ENCODE assay signal across 22 cellular contexts in genomic region chr3:164640586-164640985, GRCh38.
"Had no signal": no experiment of that assay in that cellular context is flagged by ENCODE, and none has a peak within 500 bp of the region (broad histone marks: within the 10 kb centered on the region; RNA-seq: fewer than 3 reads in every experiment).

No MANE protein-coding gene starts in this region.

- H3K36me3 ChIP-seq: brain microvascular endothelial cell, colonic mucosa, gastroesophageal sphincter, heart left ventricle, left ventricle myocardium inferior had no signal

- ATAC-seq: activated CD4-positive, CD25-positive, alpha-beta regulatory T cell treated with anti-CD3 and anti-CD28 coated beads, Interleukin-2, amount 50 U/mL, for 24 hours; activated CD8-positive, alpha-beta T cell treated with anti-CD3 and anti-CD28 coated beads, Interleukin-2, amount 10 ng/mL, durations not matched to agents 7 days and 5 days; gastroesophageal sphincter; heart left ventricle; stimulated activated naive CD8-positive, alpha-beta T cell treated with anti-CD3 and anti-CD28 coated beads, Interleukin-15, amount 100 ng/mL, for 72 hours had no signal

- DNase-seq: activated CD4-positive, alpha-beta T cell treated with anti-CD3 and anti-CD28 coated beads, Interleukin-2, amount 10 ng/mL, durations not matched to agents 7 days and 5 days; activated CD8-positive, alpha-beta T cell treated with anti-CD3 and anti-CD28 coated beads, Interleukin-2, amount 10 ng/mL, durations not matched to agents 7 days and 5 days; activated naive CD4-positive, alpha-beta T cell treated with anti-CD3 and anti-CD28 coated beads for 36 hours; activated T-cell treated with anti-CD3 and anti-CD28 coated beads, Interleukin-2, amount 50 U/mL, for 24 hours; aorta; colonic mucosa; erythroblast; heart left ventricle; left ventricle myocardium inferior; naive B cell; retina; stimulated activated CD4-positive, alpha-beta T cell treated with anti-CD3 and anti-CD28 coated beads, Interleukin-15, amount 100 ng/mL, for 24 hours; stimulated activated CD4-positive, alpha-beta T cell treated with anti-CD3 and anti-CD28 coated beads, Interleukin-2, amount 100 ng/mL, for 48 hours; stimulated activated naive CD8-positive, alpha-beta T cell treated with anti-CD3 and anti-CD28 coated beads, Interleukin-15, amount 100 ng/mL, for 72 hours; T1000; trophoblast cell had no signal

- H3K27me3 ChIP-seq: brain microvascular endothelial cell, colonic mucosa, gastroesophageal sphincter, heart left ventricle had no signal

- H3K27ac Mint-ChIP-seq: activated CD4-positive, alpha-beta T cell treated with anti-CD3 and anti-CD28 coated beads, Interleukin-2, amount 10 ng/mL, durations not matched to agents 7 days and 5 days; activated CD8-positive, alpha-beta T cell treated with anti-CD3 and anti-CD28 coated beads, Interleukin-2, amount 10 ng/mL, durations not matched to agents 7 days and 5 days; activated naive CD4-positive, alpha-beta T cell treated with anti-CD3 and anti-CD28 coated beads for 36 hours; activated T-cell treated with anti-CD3 and anti-CD28 coated beads, Interleukin-2, amount 50 U/mL, for 24 hours; naive B cell; stimulated activated naive CD8-positive, alpha-beta T cell treated with anti-CD3 and anti-CD28 coated beads, Interleukin-15, amount 100 ng/mL, for 72 hours had no signal

- H3K27me3 Mint-ChIP-seq: activated CD4-positive, alpha-beta T cell treated with anti-CD3 and anti-CD28 coated beads, Interleukin-2, amount 10 ng/mL, durations not matched to agents 7 days and 5 days; activated T-cell treated with anti-CD3 and anti-CD28 coated beads, Interleukin-2, amount 50 U/mL, for 24 hours; central memory CD8-positive, alpha-beta T cell; naive B cell; stimulated activated naive CD8-positive, alpha-beta T cell treated with anti-CD3 and anti-CD28 coated beads, Interleukin-15, amount 100 ng/mL, for 72 hours had no signal

- H3K4me3 Mint-ChIP-seq: activated CD4-positive, alpha-beta T cell treated with anti-CD3 and anti-CD28 coated beads, Interleukin-2, amount 10 ng/mL, durations not matched to agents 7 days and 5 days; activated CD8-positive, alpha-beta T cell treated with anti-CD3 and anti-CD28 coated beads, Interleukin-2, amount 10 ng/mL, durations not matched to agents 7 days and 5 days; activated naive CD4-positive, alpha-beta T cell treated with anti-CD3 and anti-CD28 coated beads for 36 hours; activated T-cell treated with anti-CD3 and anti-CD28 coated beads, Interleukin-2, amount 50 U/mL, for 24 hours; central memory CD8-positive, alpha-beta T cell; naive B cell; neural crest cell; stimulated activated naive CD8-positive, alpha-beta T cell treated with anti-CD3 and anti-CD28 coated beads, Interleukin-15, amount 100 ng/mL, for 72 hours had no signal

- H3K4me1 Mint-ChIP-seq: activated CD4-positive, alpha-beta T cell treated with anti-CD3 and anti-CD28 coated beads, Interleukin-2, amount 10 ng/mL, durations not matched to agents 7 days and 5 days; central memory CD8-positive, alpha-beta T cell; naive B cell; neural crest cell; stimulated activated naive CD8-positive, alpha-beta T cell treated with anti-CD3 and anti-CD28 coated beads, Interleukin-15, amount 100 ng/mL, for 72 hours had no signal

- H3K4me1 ChIP-seq: colonic mucosa, gastroesophageal sphincter, heart left ventricle, left ventricle myocardium inferior had no signal

- H3K4me3 ChIP-seq: colonic mucosa, gastroesophageal sphincter, heart left ventricle, left ventricle myocardium inferior, skin epidermis had no signal

- H3K27ac ChIP-seq: brain microvascular endothelial cell, colonic mucosa, gastroesophageal sphincter, heart left ventricle, left ventricle myocardium inferior, skin epidermis had no signal

- H3K9me3 ChIP-seq: colonic mucosa, gastroesophageal sphincter, heart left ventricle, left ventricle myocardium inferior had no signal

- H3K9me3 Mint-ChIP-seq: activated CD4-positive, alpha-beta T cell treated with anti-CD3 and anti-CD28 coated beads, Interleukin-2, amount 10 ng/mL, durations not matched to agents 7 days and 5 days; neural crest cell; stimulated activated naive CD8-positive, alpha-beta T cell treated with anti-CD3 and anti-CD28 coated beads, Interleukin-15, amount 100 ng/mL, for 72 hours had no signal

- H3K36me3 Mint-ChIP-seq: naive B cell had no signal
